In the genomic region with DNA sequence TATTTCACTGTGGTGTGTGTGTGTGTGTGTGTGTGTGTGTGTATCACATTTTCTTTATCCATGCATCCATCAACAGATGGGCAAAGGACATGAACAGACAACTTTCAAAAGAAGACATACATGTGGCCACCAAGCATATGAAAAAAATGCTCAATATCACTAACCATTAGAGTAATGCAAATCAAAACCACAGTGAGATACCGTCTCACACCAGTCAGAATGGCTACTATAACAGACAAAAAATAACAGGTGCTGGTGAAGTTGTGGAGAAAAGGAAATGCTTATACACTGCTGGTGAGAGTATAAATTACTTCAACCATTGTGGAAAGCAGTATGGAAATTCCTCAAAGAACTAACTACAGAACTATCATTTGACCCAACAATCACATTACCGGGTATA, we compare ENCODE assay signal across 30 cellular contexts.
"Had no signal": no experiment of that assay in that cellular context is flagged by ENCODE, and none has a peak within 500 bp of the region (broad histone marks: within the 10 kb centered on the region; RNA-seq: fewer than 3 reads in every experiment).

No MANE protein-coding gene starts in this region.

- H3K36me3 ChIP-seq: ovary, right lobe of liver, sigmoid colon, spleen, suprapubic skin, tibial artery, transverse colon, upper lobe of right lung, uterus had no signal

- H2AFZ ChIP-seq: parathyroid adenoma had no signal

- H3K4me2 ChIP-seq: smooth muscle cell had no signal

- DNase-seq: naive thymus-derived CD8-positive, alpha-beta T cell; nephron progenitor cell; occipital lobe; ovary; posterior cingulate gyrus; psoas muscle; right cardiac atrium; right lobe of liver; sigmoid colon; spleen; stimulated activated CD4-positive, alpha-beta T cell treated with anti-CD3 and anti-CD28 coated beads, Interleukin-12 subunit alpha, Interleukin-12 subunit beta, amount 100 ng/mL, for 4 hours; stimulated activated CD4-positive, alpha-beta T cell treated with anti-CD3 and anti-CD28 coated beads, Interleukin-1b, Interleukin-23, amount 100 ng/mL, for 48 hours; stimulated activated CD4-positive, alpha-beta T cell treated with anti-CD3 and anti-CD28 coated beads, Interleukin-4, amount 100 ng/mL, for 1 hour; stimulated activated CD4-positive, alpha-beta T cell treated with anti-CD3 and anti-CD28 coated beads, Interleukin-4, amount 100 ng/mL, for 4 hours; stimulated activated CD8-positive, alpha-beta memory T cell treated with anti-CD3 and anti-CD28 coated beads, Interleukin-4, amount 100 ng/mL, for 48 hours; stimulated activated naive CD4-positive, alpha-beta T cell; stimulated activated naive CD8-positive, alpha-beta T cell treated with anti-CD3 and anti-CD28 coated beads, Interleukin-15, amount 100 ng/mL, for 72 hours; stimulated activated naive CD8-positive, alpha-beta T cell treated with anti-CD3 and anti-CD28 coated beads, Interleukin-15, Interleukin-2, amounts not matched to agents 100 U/mL and 50 U/mL, for 24 hours; substantia nigra; testis; tibial artery; transverse colon; upper lobe of right lung; uterus had no signal

- H3K4me1 ChIP-seq: parathyroid adenoma, psoas muscle, right lobe of liver, spleen, testis, tibial artery, transverse colon, upper lobe of right lung, uterus had no signal

- H3K27ac ChIP-seq: ovary, parathyroid adenoma, psoas muscle, right lobe of liver, sigmoid colon, skin epidermis, spleen, suprapubic skin, testis, tibial artery, transverse colon, upper lobe of right lung, uterus had no signal

- H3K4me3 ChIP-seq: ovary, psoas muscle, right lobe of liver, sigmoid colon, skin epidermis, smooth muscle cell, spleen, suprapubic skin, testis, tibial artery, transverse colon, upper lobe of right lung, uterus had no signal

- H3K79me2 ChIP-seq: parathyroid adenoma had no signal

- H3K9ac ChIP-seq: parathyroid adenoma had no signal

- H3K9me3 ChIP-seq: ovary, psoas muscle, right lobe of liver, sigmoid colon, testis, tibial artery, transverse colon, upper lobe of right lung, uterus had no signal

- H3K27me3 ChIP-seq: ovary, right lobe of liver, sigmoid colon, spleen, suprapubic skin, testis, tibial artery, transverse colon, upper lobe of right lung, uterus had no signal

- ATAC-seq: naive thymus-derived CD8-positive, alpha-beta T cell; natural killer cell treated with Interleukin-12 subunit alpha and Interleukin-12 subunit beta and Interleukin-15 and Interleukin-18, amount 100 ng/mL, for 72 hours; psoas muscle; right cardiac atrium; right lobe of liver; stimulated activated memory B cell treated with anti-CD40 and anti-IgM and Interleukin-4, amounts not matched to agents 10 μg/mL and 1 μg/mL and 100 μg/mL, for 72 hours; stimulated activated naive CD8-positive, alpha-beta T cell treated with anti-CD3 and anti-CD28 coated beads, Interleukin-15, amount 100 ng/mL, for 72 hours; stimulated activated naive CD8-positive, alpha-beta T cell treated with anti-CD3 and anti-CD28 coated beads, Interleukin-15, Interleukin-2, amounts not matched to agents 100 U/mL and 50 U/mL, for 24 hours; upper lobe of right lung had no signal
